ENCODE assay signal across 9 cellular contexts in genomic region chrX:110420771-110421498, GRCh38.
DNase-seq lines count a peak whose midpoint lies in the region; ATAC-seq, FAIRE-seq and TF ChIP-seq lines count a peak whose summit lies in the region.
"Had no signal": no experiment of that assay in that cellular context is flagged by ENCODE, and none has a peak within 500 bp of the region (broad histone marks: within the 10 kb centered on the region; RNA-seq: fewer than 3 reads in every experiment).

No MANE protein-coding gene starts in this region.

- H3K9me1 ChIP-seq in keratinocyte (ENCODE audit: control insufficient read depth, extremely low read depth, insufficient read depth, low read length) = no peaks in the 10 kb centered on the region

- no peaks in the 10 kb centered on the region for H3K9me3 ChIP-seq in GM23248 (ENCODE audit: low read depth)
- no peaks in the 10 kb centered on the region for H3K9me3 ChIP-seq in SK-N-SH
- no peaks in the 10 kb centered on the region for H3K9me3 ChIP-seq in keratinocyte (ENCODE audit: control insufficient read depth, low read depth, low read length)

- H3K36me3 ChIP-seq in GM23248 (ENCODE audit: low read depth) (no peaks in the 10 kb centered on the region), SK-N-SH (replicated peaks in 1 of 2; ENCODE audit: control insufficient read depth in 1 of 2, insufficient read depth in 2 of 2, low read length in 1 of 2) (no peaks in the 10 kb centered on the region), keratinocyte (ENCODE audit: control insufficient read depth in 2 of 2, extremely low read depth in 1 of 2, insufficient read depth in 2 of 2, low read length in 2 of 2) (no peaks in the 10 kb centered on the region)

- TF ChIP-seq CTCF in SK-N-SH (IDR thresholded peaks at IDR 0.05) (peak; percentile 38), keratinocyte (optimal IDR thresholded peaks at IDR 0.05 in 1 of 3, IDR thresholded peaks at IDR 0.05 in 1 of 3, conservative IDR thresholded peaks at IDR 0.05 in 1 of 3; ENCODE audit: extremely low read depth in 1 of 3, insufficient read depth in 2 of 3, low read length in 3 of 3) (peak; percentile 31 to 44 (median 34))

- peaks cover 13% of the 10 kb centered on the region; the same call in 1 of the 2 replicates for H3F3A ChIP-seq in GM23248 (ENCODE audit: insufficient read depth)
- H3F3A ChIP-seq in SK-N-SH (replicated peaks; ENCODE audit: insufficient read depth) = peaks cover under 1% of the 10 kb centered on the region

- in situ Hi-C loops in GM23248 (cut with MboI) = loop anchor here (25.0 kb wide), 2 partner anchors 509 to 709 kb away; no protein-coding TSS in a partner anchor
- in situ Hi-C loops in G401 (cut with HindIII; ENCODE audit: low sequenced_read_pairs) = no loop called here

- peak; percentile 25; the same call in 1 of the 2 replicates for TF ChIP-seq RAD21 in SK-N-SH (IDR thresholded peaks at IDR 0.05; ENCODE audit: low read length)

- WGBS in GM23248 (ENCODE audit: low coverage in 1 of 2, low lambda C conversion rate in 2 of 2, missing lambda C conversion rate in 2 of 2), 2 experiments = 29 to 36% methylated on average over 9 of the region's 9 CpGs
- WGBS in SK-N-SH (ENCODE audit: low lambda C conversion rate) = 41% methylated on average over 9 of the region's 9 CpGs

- H2AFZ ChIP-seq in GM23248 (no peak overlapping the region), SK-N-SH (ENCODE audit: low read depth) (no peak overlapping the region), keratinocyte (ENCODE audit: control insufficient read depth, low read length) (no peak overlapping the region)

- peak; percentile 31 for DNase-seq in EL
- peak; percentile 34 for DNase-seq in GM23248
- DNase-seq in SK-N-SH = no peak
- DNase-seq in keratinocyte (ENCODE audit: low read depth, low spot score) = no peak
- no peak for DNase-seq in cortex of kidney (lab: John Stamatoyannopoulos, UW)
- no peak for DNase-seq in G401 (ENCODE audit: low spot score)
- no peak for DNase-seq in activated CD4-positive, alpha-beta T cell treated with anti-CD3 and anti-CD28 coated beads for 1 hour
- DNase-seq: activated CD8-positive, alpha-beta memory T cell treated with anti-CD3 and anti-CD28 coated beads, Interleukin-2, amount 50 U/mL, for 4 hours had no signal

- H3K9ac ChIP-seq in GM23248 (no peak overlapping the region), SK-N-SH (no peak overlapping the region), keratinocyte (ENCODE audit: control insufficient read depth, extremely low read depth, insufficient read depth, low read length) (no peak overlapping the region)

- dilution Hi-C loops in keratinocyte (cut with MboI; ENCODE audit: extremely low pct_ligation_motif_present, low sequenced_read_pairs) = no loop called here

- H4K20me1 ChIP-seq in GM23248 (ENCODE audit: insufficient read depth) (no peaks in the 10 kb centered on the region), SK-N-SH (ENCODE audit: insufficient read depth) (no peaks in the 10 kb centered on the region), keratinocyte (ENCODE audit: control insufficient read depth, extremely low read depth, insufficient read depth, low read length) (no peaks in the 10 kb centered on the region)

- H3K79me2 ChIP-seq in GM23248 (ENCODE audit: insufficient read depth) (no peaks in the 10 kb centered on the region), SK-N-SH (ENCODE audit: insufficient read depth) (no peaks in the 10 kb centered on the region), keratinocyte (ENCODE audit: control insufficient read depth, insufficient read depth, low read length) (no peaks in the 10 kb centered on the region)

- TF ChIP-seq EP300 in SK-N-SH (IDR thresholded peaks at IDR 0.05; ENCODE audit: borderline replicate concordance in 1 of 2, low read depth in 1 of 2, low read length in 1 of 2) = no peak

- no peaks in the 10 kb centered on the region for H3K27me3 ChIP-seq in GM23248 (replicated peaks; ENCODE audit: insufficient read depth)
- H3K27me3 ChIP-seq in SK-N-SH (ENCODE audit: insufficient read depth) = no peaks in the 10 kb centered on the region; the same call in 1 of the 2 replicates
- H3K27me3 ChIP-seq in keratinocyte (ENCODE audit: control insufficient read depth, extremely low read depth, insufficient read depth, low read length) = no peaks in the 10 kb centered on the region

- POLR2A ChIA-PET in SK-N-SH (lab: Yijun Ruan, JAX) = no interaction called here

- H3K9me2 ChIP-seq in GM23248 (ENCODE audit: insufficient read depth) (no peaks in the 10 kb centered on the region), SK-N-SH (no peaks in the 10 kb centered on the region)

- no peak for ATAC-seq in GM21515 (IDR thresholded peaks at IDR 0.05; ENCODE audit: unreplicated experiment)

- FAIRE-seq in keratinocyte (lab: Jason Lieb, UNC) = no peak

- H3K27ac ChIP-seq in GM23248 (no peak overlapping the region), SK-N-SH (ENCODE audit: low read depth in 2 of 2, low read length in 1 of 2) (no peak overlapping the region), keratinocyte (ENCODE audit: control insufficient read depth, insufficient read depth, low read length) (no peak overlapping the region)

- CTCF ChIA-PET in SK-N-SH (lab: Yijun Ruan, JAX) = interaction anchor here (1.1 to 14.6 kb wide), 8 partner anchors 9 to 530 kb away, joined by 3 to 315 read pairs (median 5); no protein-coding TSS in a partner anchor

- no peak overlapping the region for H3K4me2 ChIP-seq in GM23248 (ENCODE audit: unreplicated experiment)
- no peak overlapping the region for H3K4me2 ChIP-seq in SK-N-SH
- H3K4me2 ChIP-seq in keratinocyte (ENCODE audit: control insufficient read depth, extremely low read depth, insufficient read depth, low read depth, low read length) = no peak overlapping the region

- H3K4me1 ChIP-seq in GM23248 (ENCODE audit: insufficient read depth) (peaks cover 13% of the 10 kb centered on the region; the same call in 1 of the 2 replicates), SK-N-SH (ENCODE audit: control insufficient read depth in 1 of 2, insufficient read depth in 2 of 2, low read depth in 1 of 2, low read length in 1 of 2) (peaks cover 0 to 17% of the 10 kb centered on the region in 2 experiments; a peak in 2 of 4 replicates), keratinocyte (ENCODE audit: control insufficient read depth, extremely low read depth, insufficient read depth, low read length) (peaks cover 17% of the 10 kb centered on the region)

- no peak overlapping the region for H3K4me3 ChIP-seq in GM23248
- no peak overlapping the region for H3K4me3 ChIP-seq in SK-N-SH (ENCODE audit: low read depth in 2 of 2, low read length in 1 of 2)
- no peak overlapping the region for H3K4me3 ChIP-seq in keratinocyte (ENCODE audit: control insufficient read depth in 2 of 3, extremely low read depth in 1 of 3, insufficient read depth in 2 of 3, low read depth in 1 of 3, low read length in 3 of 3)

TF ChIP-seq in SK-N-SH, 30 proteins besides CTCF, POLR2A, EP300 and RAD21:
- no peak for TF ChIP-seq SIN3A (IDR thresholded peaks at IDR 0.05; ENCODE audit: borderline replicate concordance, low read depth, low read length)
- TF ChIP-seq POLR2AphosphoS5 (IDR thresholded peaks at IDR 0.05; ENCODE audit: low read depth, low read length) = no peak
- TF ChIP-seq FOXJ3 (CRISPR knock-in tag; IDR thresholded peaks at IDR 0.05) = no peak
- TF ChIP-seq RFX5 (IDR thresholded peaks at IDR 0.05; ENCODE audit: low read length) = no peak
- no peak for TF ChIP-seq ZBTB33 (IDR thresholded peaks at IDR 0.05; ENCODE audit: borderline replicate concordance, low read depth)
- no peak for TF ChIP-seq MXI1 (IDR thresholded peaks at IDR 0.05; ENCODE audit: low read depth, low read length)
- TF ChIP-seq TEAD4 (IDR thresholded peaks at IDR 0.05; ENCODE audit: borderline replicate concordance, insufficient read depth) = no peak
- TF ChIP-seq USF2 (IDR thresholded peaks at IDR 0.05; ENCODE audit: borderline replicate concordance, low read depth, low read length) = no peak
- TF ChIP-seq TCF12 (IDR thresholded peaks at IDR 0.05) = no peak
- no peak for TF ChIP-seq TAF1 (IDR thresholded peaks at IDR 0.05; ENCODE audit: borderline replicate concordance, low read depth, low read length)
- TF ChIP-seq MAX (IDR thresholded peaks at IDR 0.05; ENCODE audit: low read depth) = no peak
- TF ChIP-seq RCOR1 (IDR thresholded peaks at IDR 0.05; ENCODE audit: low read length) = no peak
- no peak for TF ChIP-seq CHD2 (IDR thresholded peaks at IDR 0.05; ENCODE audit: low read length, partially characterized antibody)
- no peak for TF ChIP-seq FOSL2 (IDR thresholded peaks at IDR 0.05; ENCODE audit: borderline replicate concordance, low read depth)
- no peak for TF ChIP-seq RXRA (IDR thresholded peaks at IDR 0.05; ENCODE audit: borderline replicate concordance, low read depth)

Comparison
In these comparisons a context has a peak if more than half of its experiments do, and no peak if none do; other contexts are left out.
1. DNase-seq: peak in EL (single experiment) and GM23248 (single experiment); none in SK-N-SH (single experiment), keratinocyte (single experiment), cortex of kidney (single experiment), G401 (single experiment) and activated CD4-positive, alpha-beta T cell treated with anti-CD3 and anti-CD28 coated beads for 1 hour (single experiment).